In genomic region chr22:37739000-37739399, GRCh38 we compare ENCODE assay signal across 1 cellular context.
TF ChIP-seq lines count a peak whose summit lies in the region.

No MANE protein-coding gene starts in this region.

TF ChIP-seq in H1, 55 proteins besides CTCF, POLR2A, EP300 and RAD21 (continued from another document):
- TF ChIP-seq, protein P1, sequence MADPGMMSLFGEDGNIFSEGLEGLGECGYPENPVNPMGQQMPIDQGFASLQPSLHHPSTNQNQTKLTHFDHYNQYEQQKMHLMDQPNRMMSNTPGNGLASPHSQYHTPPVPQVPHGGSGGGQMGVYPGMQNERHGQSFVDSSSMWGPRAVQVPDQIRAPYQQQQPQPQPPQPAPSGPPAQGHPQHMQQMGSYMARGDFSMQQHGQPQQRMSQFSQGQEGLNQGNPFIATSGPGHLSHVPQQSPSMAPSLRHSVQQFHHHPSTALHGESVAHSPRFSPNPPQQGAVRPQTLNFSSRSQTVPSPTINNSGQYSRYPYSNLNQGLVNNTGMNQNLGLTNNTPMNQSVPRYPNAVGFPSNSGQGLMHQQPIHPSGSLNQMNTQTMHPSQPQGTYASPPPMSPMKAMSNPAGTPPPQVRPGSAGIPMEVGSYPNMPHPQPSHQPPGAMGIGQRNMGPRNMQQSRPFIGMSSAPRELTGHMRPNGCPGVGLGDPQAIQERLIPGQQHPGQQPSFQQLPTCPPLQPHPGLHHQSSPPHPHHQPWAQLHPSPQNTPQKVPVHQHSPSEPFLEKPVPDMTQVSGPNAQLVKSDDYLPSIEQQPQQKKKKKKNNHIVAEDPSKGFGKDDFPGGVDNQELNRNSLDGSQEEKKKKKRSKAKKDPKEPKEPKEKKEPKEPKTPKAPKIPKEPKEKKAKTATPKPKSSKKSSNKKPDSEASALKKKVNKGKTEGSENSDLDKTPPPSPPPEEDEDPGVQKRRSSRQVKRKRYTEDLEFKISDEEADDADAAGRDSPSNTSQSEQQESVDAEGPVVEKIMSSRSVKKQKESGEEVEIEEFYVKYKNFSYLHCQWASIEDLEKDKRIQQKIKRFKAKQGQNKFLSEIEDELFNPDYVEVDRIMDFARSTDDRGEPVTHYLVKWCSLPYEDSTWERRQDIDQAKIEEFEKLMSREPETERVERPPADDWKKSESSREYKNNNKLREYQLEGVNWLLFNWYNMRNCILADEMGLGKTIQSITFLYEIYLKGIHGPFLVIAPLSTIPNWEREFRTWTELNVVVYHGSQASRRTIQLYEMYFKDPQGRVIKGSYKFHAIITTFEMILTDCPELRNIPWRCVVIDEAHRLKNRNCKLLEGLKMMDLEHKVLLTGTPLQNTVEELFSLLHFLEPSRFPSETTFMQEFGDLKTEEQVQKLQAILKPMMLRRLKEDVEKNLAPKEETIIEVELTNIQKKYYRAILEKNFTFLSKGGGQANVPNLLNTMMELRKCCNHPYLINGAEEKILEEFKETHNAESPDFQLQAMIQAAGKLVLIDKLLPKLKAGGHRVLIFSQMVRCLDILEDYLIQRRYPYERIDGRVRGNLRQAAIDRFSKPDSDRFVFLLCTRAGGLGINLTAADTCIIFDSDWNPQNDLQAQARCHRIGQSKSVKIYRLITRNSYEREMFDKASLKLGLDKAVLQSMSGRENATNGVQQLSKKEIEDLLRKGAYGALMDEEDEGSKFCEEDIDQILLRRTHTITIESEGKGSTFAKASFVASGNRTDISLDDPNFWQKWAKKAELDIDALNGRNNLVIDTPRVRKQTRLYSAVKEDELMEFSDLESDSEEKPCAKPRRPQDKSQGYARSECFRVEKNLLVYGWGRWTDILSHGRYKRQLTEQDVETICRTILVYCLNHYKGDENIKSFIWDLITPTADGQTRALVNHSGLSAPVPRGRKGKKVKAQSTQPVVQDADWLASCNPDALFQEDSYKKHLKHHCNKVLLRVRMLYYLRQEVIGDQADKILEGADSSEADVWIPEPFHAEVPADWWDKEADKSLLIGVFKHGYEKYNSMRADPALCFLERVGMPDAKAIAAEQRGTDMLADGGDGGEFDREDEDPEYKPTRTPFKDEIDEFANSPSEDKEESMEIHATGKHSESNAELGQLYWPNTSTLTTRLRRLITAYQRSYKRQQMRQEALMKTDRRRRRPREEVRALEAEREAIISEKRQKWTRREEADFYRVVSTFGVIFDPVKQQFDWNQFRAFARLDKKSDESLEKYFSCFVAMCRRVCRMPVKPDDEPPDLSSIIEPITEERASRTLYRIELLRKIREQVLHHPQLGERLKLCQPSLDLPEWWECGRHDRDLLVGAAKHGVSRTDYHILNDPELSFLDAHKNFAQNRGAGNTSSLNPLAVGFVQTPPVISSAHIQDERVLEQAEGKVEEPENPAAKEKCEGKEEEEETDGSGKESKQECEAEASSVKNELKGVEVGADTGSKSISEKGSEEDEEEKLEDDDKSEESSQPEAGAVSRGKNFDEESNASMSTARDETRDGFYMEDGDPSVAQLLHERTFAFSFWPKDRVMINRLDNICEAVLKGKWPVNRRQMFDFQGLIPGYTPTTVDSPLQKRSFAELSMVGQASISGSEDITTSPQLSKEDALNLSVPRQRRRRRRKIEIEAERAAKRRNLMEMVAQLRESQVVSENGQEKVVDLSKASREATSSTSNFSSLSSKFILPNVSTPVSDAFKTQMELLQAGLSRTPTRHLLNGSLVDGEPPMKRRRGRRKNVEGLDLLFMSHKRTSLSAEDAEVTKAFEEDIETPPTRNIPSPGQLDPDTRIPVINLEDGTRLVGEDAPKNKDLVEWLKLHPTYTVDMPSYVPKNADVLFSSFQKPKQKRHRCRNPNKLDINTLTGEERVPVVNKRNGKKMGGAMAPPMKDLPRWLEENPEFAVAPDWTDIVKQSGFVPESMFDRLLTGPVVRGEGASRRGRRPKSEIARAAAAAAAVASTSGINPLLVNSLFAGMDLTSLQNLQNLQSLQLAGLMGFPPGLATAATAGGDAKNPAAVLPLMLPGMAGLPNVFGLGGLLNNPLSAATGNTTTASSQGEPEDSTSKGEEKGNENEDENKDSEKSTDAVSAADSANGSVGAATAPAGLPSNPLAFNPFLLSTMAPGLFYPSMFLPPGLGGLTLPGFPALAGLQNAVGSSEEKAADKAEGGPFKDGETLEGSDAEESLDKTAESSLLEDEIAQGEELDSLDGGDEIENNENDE (IDR thresholded peaks at IDR 0.05; ENCODE audit: insufficient replicate concordance, low read length) = no peak
- TF ChIP-seq GTF2F1 (IDR thresholded peaks at IDR 0.05; ENCODE audit: borderline replicate concordance, low read depth, low read length) = no peak
- TF ChIP-seq POU5F1 (IDR thresholded peaks at IDR 0.05; ENCODE audit: low read depth, low read length) = no peak
- TF ChIP-seq HDAC6 (IDR thresholded peaks at IDR 0.05; ENCODE audit: low read depth, low read length) = no peak
- TF ChIP-seq RXRA (IDR thresholded peaks at IDR 0.05; ENCODE audit: insufficient read depth, low read depth, low read length) = no peak
- no peak for TF ChIP-seq KDM5A (IDR thresholded peaks at IDR 0.05; ENCODE audit: low read length)
- TF ChIP-seq, protein P2, sequence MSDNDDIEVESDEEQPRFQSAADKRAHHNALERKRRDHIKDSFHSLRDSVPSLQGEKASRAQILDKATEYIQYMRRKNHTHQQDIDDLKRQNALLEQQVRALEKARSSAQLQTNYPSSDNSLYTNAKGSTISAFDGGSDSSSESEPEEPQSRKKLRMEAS (IDR thresholded peaks at IDR 0.05) = no peak
- no peak for TF ChIP-seq FOSL1 (IDR thresholded peaks at IDR 0.05; ENCODE audit: insufficient read depth, low read depth, low read length)
- TF ChIP-seq ZNF274 (IDR thresholded peaks at IDR 0.05; ENCODE audit: borderline replicate concordance, extremely low read depth, low read length) = no peak
- TF ChIP-seq CHD2 (IDR thresholded peaks at IDR 0.05; ENCODE audit: low read length) = no peak
- no peak for TF ChIP-seq TAF7 (optimal IDR thresholded peaks at IDR 0.05; ENCODE audit: borderline replicate concordance, low read depth, low read length)
